In genomic region chr20:45934587-45935415, GRCh38 we compare ENCODE assay signal across 1 cellular context.
A peak's percentile ranks its signal among the peaks of the same experiment; 100 is the strongest.
TF ChIP-seq lines count a peak whose summit lies in the region.

Gene PCIF1, plus strand, starts transcription at chr20:45934683. Its CDS starts 4,317 bp downstream, at chr20:45939000.

TF ChIP-seq in HepG2, 621 proteins besides CTCF, POLR2A, EP300 and RAD21 (continued from another document and continues in another):
- TF ChIP-seq PLSCR1 (CRISPR knock-in tag; IDR thresholded peaks at IDR 0.05; ENCODE audit: borderline replicate concordance) (no peak), ZZZ3 (CRISPR knock-in tag; IDR thresholded peaks at IDR 0.05; ENCODE audit: borderline replicate concordance) (peak; percentile 25; the same call in 1 of the 2 replicates), ZNF362 (CRISPR knock-in tag; IDR thresholded peaks at IDR 0.05; ENCODE audit: borderline replicate concordance) (no peak), ZNF644 (CRISPR knock-in tag; IDR thresholded peaks at IDR 0.05; ENCODE audit: low read depth) (no peak), ZNF264 (CRISPR knock-in tag; IDR thresholded peaks at IDR 0.05) (no peak), BATF2 (CRISPR knock-in tag; IDR thresholded peaks at IDR 0.05) (no peak; the same call in 1 of the 2 replicates), SATB2 (CRISPR knock-in tag; IDR thresholded peaks at IDR 0.05) (no peak; the same call in 1 of the 2 replicates), EZH2 (conservative IDR thresholded peaks at IDR 0.05; ENCODE audit: low read depth, low read length) (no peak), SETDB1 (CRISPR knock-in tag; IDR thresholded peaks at IDR 0.05; ENCODE audit: borderline replicate concordance) (no peak), HDAC2 (CRISPR knock-in tag; IDR thresholded peaks at IDR 0.05) (no peak; the same call in 1 of the 2 replicates), JUN (CRISPR knock-in tag; IDR thresholded peaks at IDR 0.05) (no peak), ESRRA (CRISPR knock-in tag; IDR thresholded peaks at IDR 0.05; ENCODE audit: low read depth) (no peak), TCF7L2 (IDR thresholded peaks at IDR 0.05; ENCODE audit: low read depth, low read length) (no peak), ZSCAN9 (CRISPR knock-in tag; IDR thresholded peaks at IDR 0.05; ENCODE audit: borderline replicate concordance) (peak; percentile 97; the same call in 1 of the 2 replicates), ZNF143 (CRISPR knock-in tag; IDR thresholded peaks at IDR 0.05) (peak; percentile 66; the same call in 1 of the 2 replicates), ZNF878 (CRISPR knock-in tag; IDR thresholded peaks at IDR 0.05) (peak; percentile 71), FOXM1 (CRISPR knock-in tag; IDR thresholded peaks at IDR 0.05) (0 out of 2 replicates have a peak, but pooled peaks have one; percentile 59), ZNF816 (CRISPR knock-in tag; IDR thresholded peaks at IDR 0.05; ENCODE audit: borderline replicate concordance) (peak; percentile 91), ZFP41 (CRISPR knock-in tag; IDR thresholded peaks at IDR 0.05; ENCODE audit: borderline replicate concordance) (peak; percentile 96), KLF12 (CRISPR knock-in tag; IDR thresholded peaks at IDR 0.05; ENCODE audit: borderline replicate concordance) (peak; percentile 46; the same call in 1 of the 2 replicates), ZNF180 (CRISPR knock-in tag; IDR thresholded peaks at IDR 0.05; ENCODE audit: borderline replicate concordance, low read depth) (no peak; the same call in 1 of the 2 replicates), ZEB1 (IDR thresholded peaks at IDR 0.05; ENCODE audit: insufficient replicate concordance, low read depth) (no peak), EEA1 (CRISPR knock-in tag; IDR thresholded peaks at IDR 0.05; ENCODE audit: borderline replicate concordance) (peak; percentile 98; the same call in 1 of the 2 replicates), SOX13 (IDR thresholded peaks at IDR 0.05) (no peak; the same call in 1 of the 2 replicates), SOX13 (CRISPR knock-in tag; conservative IDR thresholded peaks at IDR 0.05 in 1 of 2, IDR thresholded peaks at IDR 0.05 in 1 of 2) (peak in 1 of 2 experiments; percentile 96; a peak in 3 of 4 replicates), THRA (CRISPR knock-in tag; IDR thresholded peaks at IDR 0.05; ENCODE audit: borderline replicate concordance) (peak; percentile 78), ATF4 (CRISPR knock-in tag; IDR thresholded peaks at IDR 0.05) (no peak; a peak in 1 of 4 replicates), ZBED4 (CRISPR knock-in tag; IDR thresholded peaks at IDR 0.05; ENCODE audit: borderline replicate concordance) (peak; percentile 29; the same call in 1 of the 2 replicates), ZBTB10 (CRISPR knock-in tag; IDR thresholded peaks at IDR 0.05; ENCODE audit: borderline replicate concordance) (peak; percentile 33; the same call in 1 of the 2 replicates), ZBTB49 (CRISPR knock-in tag; IDR thresholded peaks at IDR 0.05; ENCODE audit: borderline replicate concordance) (peak; percentile 96), THAP9 (CRISPR knock-in tag; IDR thresholded peaks at IDR 0.05; ENCODE audit: borderline replicate concordance) (peak; percentile 97), CREM (IDR thresholded peaks at IDR 0.05) (no peak; the same call in none of the 2 replicates), CREM (CRISPR knock-in tag; IDR thresholded peaks at IDR 0.05) (no peak), ZSCAN12 (CRISPR knock-in tag; IDR thresholded peaks at IDR 0.05) (peak; percentile 67; the same call in 1 of the 2 replicates), SRSF4 (IDR thresholded peaks at IDR 0.05; ENCODE audit: low read depth, low read length, poor library complexity, severe bottlenecking) (peak; percentile 89)
